In genomic region chr9:114454652-114455051, GRCh38 we compare ENCODE assay signal across 23 cellular contexts.
"Had no signal": no experiment of that assay in that cellular context is flagged by ENCODE, and none has a peak within 500 bp of the region (broad histone marks: within the 10 kb centered on the region; RNA-seq: fewer than 3 reads in every experiment).

No MANE protein-coding gene starts in this region.

- H3K27me3 Mint-ChIP-seq: activated naive CD8-positive, alpha-beta T cell treated with anti-CD3 and anti-CD28 coated beads for 36 hours had no signal

- H3K27ac ChIP-seq: brain microvascular endothelial cell, cardiac muscle cell, PC-9 had no signal

- H3K4me2 ChIP-seq: PC-9 had no signal

- H3K36me3 Mint-ChIP-seq: activated naive CD8-positive, alpha-beta T cell treated with anti-CD3 and anti-CD28 coated beads for 36 hours had no signal

- DNase-seq: activated CD4-positive, alpha-beta memory T cell treated with anti-CD3 and anti-CD28 coated beads, Interleukin-2, amount 10 ng/mL, durations not matched to agents 7 days and 5 days; activated CD4-positive, alpha-beta T cell treated with anti-CD3 and anti-CD28 coated beads, Interleukin-2, amount 50 U/mL, for 1 hour; activated CD4-positive, CD25-positive, alpha-beta regulatory T cell; activated CD8-positive, alpha-beta memory T cell treated with anti-CD3 and anti-CD28 coated beads, Interleukin-2, amount 50 U/mL, for 4 hours; activated gamma-delta T cell treated with Interleukin-2 at 50 U/mL for 16 hours; activated naive CD4-positive, alpha-beta T cell treated with anti-CD3 and anti-CD28 coated beads, Interleukin-2, amount 10 ng/mL, durations not matched to agents 7 days and 5 days; activated naive CD8-positive, alpha-beta T cell treated with anti-CD3 and anti-CD28 coated beads for 36 hours; activated T-cell treated with anti-CD3 and anti-CD28 coated beads, Interleukin-2, amount 50 U/mL, for 72 hours; brain microvascular endothelial cell; cerebellar nuclear complex; Karpas-422; NCI-H1436 treated with DMSO at 0.1 percent for 48 hours; NCI-H187 treated with DMSO at 0.1 percent for 48 hours; NCI-H2107; NCI-H2171 treated with DMSO at 0.1 percent for 48 hours; NCI-H226; NCI-H526; PC-9; SIG-M5; T-helper 2 cell; T1000 had no signal

- ATAC-seq: activated T-cell treated with anti-CD3 and anti-CD28 coated beads, Interleukin-2, amount 50 U/mL, for 72 hours had no signal

- H3K27ac Mint-ChIP-seq: activated CD4-positive, alpha-beta memory T cell treated with anti-CD3 and anti-CD28 coated beads, Interleukin-2, amount 10 ng/mL, durations not matched to agents 7 days and 5 days; activated naive CD4-positive, alpha-beta T cell treated with anti-CD3 and anti-CD28 coated beads, Interleukin-2, amount 10 ng/mL, durations not matched to agents 7 days and 5 days; activated naive CD8-positive, alpha-beta T cell treated with anti-CD3 and anti-CD28 coated beads for 36 hours; activated T-cell treated with anti-CD3 and anti-CD28 coated beads, Interleukin-2, amount 50 U/mL, for 72 hours; activated T-helper 2 cell treated with anti-CD3 and anti-CD28 coated beads, Interferon-gamma antibody, Interleukin-2, Interleukin-4, amounts not matched to agents 10 μg/mL and 5 μg/mL and 100 μg/mL, durations not matched to agents 14 hours and 24 hours and 36 hours had no signal

- H2AFZ ChIP-seq: PC-9 had no signal

- H3K4me3 ChIP-seq: cardiac muscle cell, PC-9 had no signal

- H3K4me3 Mint-ChIP-seq: activated CD4-positive, alpha-beta memory T cell treated with anti-CD3 and anti-CD28 coated beads, Interleukin-2, amount 10 ng/mL, durations not matched to agents 7 days and 5 days; activated naive CD4-positive, alpha-beta T cell treated with anti-CD3 and anti-CD28 coated beads, Interleukin-2, amount 10 ng/mL, durations not matched to agents 7 days and 5 days; activated naive CD8-positive, alpha-beta T cell treated with anti-CD3 and anti-CD28 coated beads for 36 hours; activated T-cell treated with anti-CD3 and anti-CD28 coated beads, Interleukin-2, amount 50 U/mL, for 72 hours had no signal

- H3K27me3 ChIP-seq: brain microvascular endothelial cell, cardiac muscle cell had no signal

- H3K9me3 Mint-ChIP-seq: activated T-cell treated with anti-CD3 and anti-CD28 coated beads, Interleukin-2, amount 50 U/mL, for 72 hours; activated T-helper 2 cell treated with anti-CD3 and anti-CD28 coated beads, Interferon-gamma antibody, Interleukin-2, Interleukin-4, amounts not matched to agents 10 μg/mL and 5 μg/mL and 100 μg/mL, durations not matched to agents 14 hours and 24 hours and 36 hours had no signal
